ENCODE assay signal across 14 cellular contexts in genomic region chrX:96835660-96836289, GRCh38. TPM values are rescaled to one million over a fixed set of nuclear protein-coding genes. Genes with fewer than 3 reads are reported as not detected.
DNase-seq lines count a peak whose midpoint lies in the region; ATAC-seq and TF ChIP-seq lines count a peak whose summit lies in the region.
"Had no signal": no experiment of that assay in that cellular context is flagged by ENCODE, and none has a peak within 500 bp of the region (broad histone marks: within the 10 kb centered on the region; RNA-seq: fewer than 3 reads in every experiment).

No MANE protein-coding gene starts in this region.

- peak; percentile 69 for DNase-seq in GM12864 (ENCODE audit: low read depth)
- no peak for DNase-seq in HAP-1 (ENCODE audit: low spot score in 2 of 2)
- no peak for DNase-seq in DMS 273 treated with DMSO at 0.1 percent for 48 hours (lab: John Stamatoyannopoulos, UW)
- DNase-seq in pons (ENCODE audit: low spot score) = no peak
- DNase-seq in HT-29 (ENCODE audit: low spot score) = no peak
- DNase-seq: effector CD4-positive, alpha-beta T cell; EL; lower lobe of right lung; MG63; posterior cingulate gyrus; tibial artery had no signal

- no peak for TF ChIP-seq CTCF in GM12864 (IDR thresholded peaks at IDR 0.05; ENCODE audit: low read depth, low read length, missing control alignments)

- peaks cover 11% of the 10 kb centered on the region for H3K4me1 ChIP-seq in HAP-1
- H3K4me1 ChIP-seq: lower lobe of right lung had no signal

- in situ Hi-C loops in HAP-1 (cut with MboI; ENCODE audit: low sequenced_read_pairs) = no loop called here

- no peaks in the 10 kb centered on the region for H3K9me3 ChIP-seq in HAP-1
- H3K9me3 ChIP-seq: lower lobe of right lung, MG63, tibial artery had no signal

- no peaks in the 10 kb centered on the region for H3K27me3 ChIP-seq in HAP-1 (ENCODE audit: low read depth)
- H3K27me3 ChIP-seq: MG63, tibial artery had no signal

- ATAC-seq in GM19395 (IDR thresholded peaks at IDR 0.05; ENCODE audit: unreplicated experiment) (peak; percentile 86), HG02763 (IDR thresholded peaks at IDR 0.05; ENCODE audit: unreplicated experiment) (peak; percentile 74), HG03442 (IDR thresholded peaks at IDR 0.05; ENCODE audit: unreplicated experiment) (peak; percentile 71)
- ATAC-seq: lower lobe of right lung had no signal

- no peak overlapping the region for H3K4me3 ChIP-seq in GM12864 (ENCODE audit: low read depth, low read length)
- H3K4me3 ChIP-seq in HAP-1 = no peak overlapping the region
- H3K4me3 ChIP-seq: lower lobe of right lung, MG63, tibial artery had no signal

- no peaks in the 10 kb centered on the region; the same call in 1 of the 2 replicates for H3K36me3 ChIP-seq in HAP-1 (replicated peaks)
- H3K36me3 ChIP-seq: lower lobe of right lung, MG63, tibial artery had no signal

RNA-seq across cellular contexts. Expression of gene RPA4, which starts 47.9 kb away (rescaled TPM):
- total RNA-seq in HT-29 (2014; rRNA removed; shearing (Covaris generic)) = 1.1 and 1.9 TPM in 2 replicates
